ENCODE assay signal across 18 cellular contexts in the genomic region with DNA sequence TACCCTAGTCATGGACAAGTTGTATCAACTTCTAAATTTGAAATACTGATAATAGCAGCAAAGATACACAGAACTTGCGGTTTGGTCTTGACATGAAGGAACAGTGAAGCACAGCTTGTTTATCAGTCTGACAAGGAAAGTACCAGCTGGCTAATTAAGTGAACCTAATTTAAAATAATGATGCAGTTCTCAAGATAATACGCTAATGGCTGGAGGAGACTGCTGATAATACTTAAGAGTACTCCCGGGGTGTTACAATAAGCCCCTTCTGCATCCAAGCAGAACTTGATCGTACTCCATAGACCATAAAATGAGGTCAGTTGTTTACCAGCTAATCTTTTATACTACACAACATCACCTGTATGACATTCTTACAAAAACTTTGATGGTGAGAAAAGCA.
"Had no signal": no experiment of that assay in that cellular context is flagged by ENCODE, and none has a peak within 500 bp of the region (broad histone marks: within the 10 kb centered on the region; RNA-seq: fewer than 3 reads in every experiment).

No MANE protein-coding gene starts in this region.

- ATAC-seq: activated T-cell treated with anti-CD3 and anti-CD28 coated beads, Interleukin-2, amount 50 U/mL, for 72 hours; right lobe of liver; stimulated activated effector memory CD8-positive, alpha-beta T cell treated with anti-CD3 and anti-CD28 coated beads, Interleukin-12 subunit alpha, Interleukin-12 subunit beta, amount 100 ng/mL, for 72 hours; T-helper 17 cell; WTC11 had no signal

- DNase-seq: activated CD4-positive, alpha-beta T cell treated with anti-CD3 and anti-CD28 coated beads for 1 hour; activated naive CD4-positive, alpha-beta T cell treated with Interleukin-2 at 50 U/mL for 16 hours; activated naive CD8-positive, alpha-beta T cell treated with anti-CD3 and anti-CD28 coated beads, Interleukin-2, amount 10 ng/mL, durations not matched to agents 7 days and 5 days; activated T-cell treated with anti-CD3 and anti-CD28 coated beads for 4 hours; activated T-cell treated with anti-CD3 and anti-CD28 coated beads, Interleukin-2, amount 50 U/mL, for 72 hours; cerebellar nuclear complex; colonic mucosa; effector memory CD4-positive, alpha-beta T cell; left ventricle myocardium inferior; right lobe of liver; stimulated activated CD4-positive, alpha-beta T cell treated with anti-CD3 and anti-CD28 coated beads, Interleukin-4, amount 100 ng/mL, for 24 hours; T-helper 17 cell; T1000; trophoblast cell; uterus had no signal

- FAIRE-seq: islet of Langerhans had no signal
